In the genomic region with DNA sequence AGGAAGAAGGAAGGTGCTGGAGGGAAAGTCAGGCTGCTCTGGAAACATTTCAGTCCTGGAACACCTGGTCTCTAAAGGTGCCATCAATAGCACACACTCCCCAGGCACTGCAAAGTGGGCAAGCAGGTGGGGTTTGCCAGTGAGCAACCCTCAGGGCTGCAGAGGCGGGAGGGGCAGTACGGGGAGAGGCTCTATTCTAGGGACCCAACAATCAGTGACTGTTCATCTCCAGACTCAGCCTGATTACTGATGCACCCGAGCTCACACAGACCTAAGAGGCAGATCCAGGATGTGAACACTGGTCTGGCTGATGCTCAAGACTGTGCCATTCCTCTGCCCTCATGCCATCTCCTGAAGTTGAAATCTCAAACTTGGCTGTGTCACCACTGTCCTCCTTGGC, we compare ENCODE assay signal across 20 cellular contexts. TPM values are rescaled to one million over a fixed set of nuclear protein-coding genes. Genes with fewer than 3 reads are reported as not detected.
A peak's percentile ranks its signal among the peaks of the same experiment; 100 is the strongest.
DNase-seq lines count a peak whose midpoint lies in the region; ATAC-seq, FAIRE-seq and TF ChIP-seq lines count a peak whose summit lies in the region.
"Had no signal": no experiment of that assay in that cellular context is flagged by ENCODE, and none has a peak within 500 bp of the region (broad histone marks: within the 10 kb centered on the region; RNA-seq: fewer than 3 reads in every experiment).

No MANE protein-coding gene starts in this region.

- TF ChIP-seq CTCF in astrocyte (IDR thresholded peaks at IDR 0.05; ENCODE audit: insufficient read depth, low read depth, low read length) (no peak), natural killer cell (IDR thresholded peaks at IDR 0.05) (no peak)

- H3K27me3 Mint-ChIP-seq in stimulated activated naive CD8-positive, alpha-beta T cell treated with anti-CD3 and anti-CD28 coated beads, Interleukin-15, amount 100 ng/mL, for 72 hours: no peaks in the 10 kb centered on the region
- peaks cover 21% of the 10 kb centered on the region for H3K27me3 Mint-ChIP-seq in astrocyte (ENCODE audit: low read depth, unreplicated experiment)
- H3K27me3 Mint-ChIP-seq in natural killer cell (ENCODE audit: low read depth in 2 of 2): peaks cover 3 to 19% of the 10 kb centered on the region in 2 donors

- peak; percentile 34 for ATAC-seq in stimulated activated naive CD8-positive, alpha-beta T cell treated with anti-CD3 and anti-CD28 coated beads, Interleukin-15, amount 100 ng/mL, for 72 hours
- no peak for ATAC-seq in stimulated activated naive CD8-positive, alpha-beta T cell treated with anti-CD3 and anti-CD28 coated beads, Interleukin-15, Interleukin-2, amounts not matched to agents 100 U/mL and 50 U/mL, for 24 hours
- no peak for ATAC-seq in natural killer cell
- ATAC-seq: HepG2, PC-3 had no signal

- H3K4me3 ChIP-seq in astrocyte (ENCODE audit: insufficient read depth, low read depth, low read length) (no peak overlapping the region), neuronal stem cell (ENCODE audit: low read length in 2 of 2) (no peak overlapping the region)
- H3K4me3 ChIP-seq: SJCRH30 had no signal

- H4K8ac ChIP-seq in neuronal stem cell (ENCODE audit: low read depth, low read length): no peak overlapping the region

- H3K4me1 Mint-ChIP-seq in stimulated activated naive CD8-positive, alpha-beta T cell treated with anti-CD3 and anti-CD28 coated beads, Interleukin-15, amount 100 ng/mL, for 72 hours: no peaks in the 10 kb centered on the region
- peaks cover 9% of the 10 kb centered on the region for H3K4me1 Mint-ChIP-seq in astrocyte (ENCODE audit: low read depth, unreplicated experiment)
- no peaks in the 10 kb centered on the region for H3K4me1 Mint-ChIP-seq in natural killer cell

- no CpG with 5 or more reads among the region's 3 CpGs for WGBS in neuronal stem cell (ENCODE audit: extremely low coverage in 2 of 2, insufficient read length in 2 of 2, insufficient replicate concordance in 1 of 2), 2 donors

- peak overlapping the region; percentile 12 for H2BK120ac ChIP-seq in neuronal stem cell (ENCODE audit: low read depth, low read length)

- intact Hi-C loops in natural killer cell (cut with micrococcal nuclease): no loop called here

- no peak overlapping the region for H3K23ac ChIP-seq in neuronal stem cell (ENCODE audit: low read depth, low read length, poor library complexity)

- H3K36me3 Mint-ChIP-seq in astrocyte (ENCODE audit: low read depth, unreplicated experiment) (no peaks in the 10 kb centered on the region), natural killer cell (no peaks in the 10 kb centered on the region)
- H3K36me3 Mint-ChIP-seq: CD4-positive, alpha-beta memory T cell had no signal

- peak overlapping the region; percentile 12 for H2BK15ac ChIP-seq in neuronal stem cell (ENCODE audit: low read length)

- H2BK12ac ChIP-seq in neuronal stem cell (ENCODE audit: low read length): no peak overlapping the region

- H3K4me3 Mint-ChIP-seq in stimulated activated naive CD8-positive, alpha-beta T cell treated with anti-CD3 and anti-CD28 coated beads, Interleukin-15, amount 100 ng/mL, for 72 hours: no peak overlapping the region
- H3K4me3 Mint-ChIP-seq in astrocyte (ENCODE audit: unreplicated experiment) (no peak overlapping the region), natural killer cell (no peak overlapping the region)
- H3K4me3 Mint-ChIP-seq: CD4-positive, alpha-beta memory T cell had no signal

- H4K91ac ChIP-seq in neuronal stem cell (ENCODE audit: low read depth, low read length, poor library complexity): no peak overlapping the region

- no peak overlapping the region for H3K27ac ChIP-seq in astrocyte (ENCODE audit: low read depth, low read length)
- no peak overlapping the region for H3K27ac ChIP-seq in neuronal stem cell (replicated peaks; ENCODE audit: low read length)
- H3K27ac ChIP-seq: SJCRH30 had no signal

- H3K9ac ChIP-seq in astrocyte (ENCODE audit: low read length) (no peak overlapping the region), neuronal stem cell (ENCODE audit: low read depth, low read length, poor library complexity) (no peak overlapping the region)

- no peaks in the 10 kb centered on the region for H4K20me1 ChIP-seq in astrocyte (ENCODE audit: insufficient read depth, low read length)

- no peak overlapping the region for H2BK5ac ChIP-seq in neuronal stem cell (ENCODE audit: low read length)

- H3K9me3 ChIP-seq in astrocyte (ENCODE audit: insufficient read depth, low read depth, low read length) (no peaks in the 10 kb centered on the region), neuronal stem cell (replicated peaks in 1 of 2; ENCODE audit: control insufficient read depth in 2 of 2, insufficient read depth in 1 of 2, low read depth in 1 of 2, low read length in 2 of 2) (no peaks in the 10 kb centered on the region)
- H3K9me3 ChIP-seq: SJCRH30 had no signal

- no peak for FAIRE-seq in astrocyte (lab: Jason Lieb, UNC)
- FAIRE-seq: G401.6, HepG2 had no signal

- DNase-seq in stimulated activated naive CD8-positive, alpha-beta T cell treated with anti-CD3 and anti-CD28 coated beads, Interleukin-15, amount 100 ng/mL, for 72 hours: no peak
- no peak for DNase-seq in stimulated activated naive CD8-positive, alpha-beta T cell treated with anti-CD3 and anti-CD28 coated beads, Interleukin-15, Interleukin-2, amounts not matched to agents 100 U/mL and 50 U/mL, for 24 hours
- DNase-seq in astrocyte (ENCODE audit: low read depth) (no peak), neuronal stem cell (ENCODE audit: low spot score) (no peak), GM19240 (ENCODE audit: insufficient read length, low spot score) (no peak), natural killer cell (no peak), DMS53 (lab: John Stamatoyannopoulos, UW) (no peak)
- DNase-seq: CD4-positive, alpha-beta memory T cell; Karpas-422; NCI-H1417 treated with DMSO at 0.1 percent for 48 hours; NCI-H1694 treated with DMSO at 0.1 percent for 48 hours; NCI-H2081; NK-92 treated with Interleukin-12 subunit alpha and Interleukin-12 subunit beta, amount 100 ng/mL, for 24 hours; PC-3 had no signal

- no peaks in the 10 kb centered on the region for H3K79me2 ChIP-seq in astrocyte (ENCODE audit: insufficient read depth, low read length)

- no peak overlapping the region for H3K14ac ChIP-seq in neuronal stem cell (ENCODE audit: low read length)

- no peak overlapping the region for H3K4ac ChIP-seq in neuronal stem cell (ENCODE audit: low read length)

- no peak overlapping the region for H2AFZ ChIP-seq in astrocyte (ENCODE audit: low read depth, low read length)
- no peak overlapping the region for H2AFZ ChIP-seq in neuronal stem cell (ENCODE audit: low read length)

- H3K27me3 ChIP-seq in astrocyte (ENCODE audit: insufficient read depth, low read length) (peaks cover 5% of the 10 kb centered on the region), neuronal stem cell (ENCODE audit: control insufficient read depth in 3 of 3, insufficient read depth in 3 of 3, low read depth in 1 of 3, low read length in 3 of 3) (no peaks in the 10 kb centered on the region)
- H3K27me3 ChIP-seq: SJCRH30 had no signal

- H3K36me3 ChIP-seq in astrocyte (ENCODE audit: insufficient read depth, low read length) (no peaks in the 10 kb centered on the region), neuronal stem cell (replicated peaks in 1 of 2; ENCODE audit: control insufficient read depth in 2 of 2, insufficient read depth in 2 of 2, low read length in 2 of 2) (no peaks in the 10 kb centered on the region)
- H3K36me3 ChIP-seq: SJCRH30 had no signal

- H3K79me1 ChIP-seq in neuronal stem cell (ENCODE audit: low read depth, low read length): no peaks in the 10 kb centered on the region

- no peak overlapping the region for H3K4me2 ChIP-seq in astrocyte (ENCODE audit: low read length)
- H3K4me2 ChIP-seq in neuronal stem cell (ENCODE audit: insufficient read depth, low read length, poor library complexity, severe bottlenecking): no peak overlapping the region

- no peak overlapping the region for H3K27ac Mint-ChIP-seq in stimulated activated naive CD8-positive, alpha-beta T cell treated with anti-CD3 and anti-CD28 coated beads, Interleukin-15, amount 100 ng/mL, for 72 hours
- H3K27ac Mint-ChIP-seq in astrocyte (ENCODE audit: unreplicated experiment) (peak overlapping the region; percentile 60), natural killer cell (no peak overlapping the region)

- H3K4me1 ChIP-seq in astrocyte (ENCODE audit: insufficient read depth, low read length): no peaks in the 10 kb centered on the region
- peaks cover 0 to 11% of the 10 kb centered on the region in 2 donors for H3K4me1 ChIP-seq in neuronal stem cell (ENCODE audit: control insufficient read depth in 2 of 2, insufficient read depth in 1 of 2, low read depth in 1 of 2, low read length in 2 of 2)

- peak overlapping the region; percentile 15 for H2AK5ac ChIP-seq in neuronal stem cell (ENCODE audit: low read depth, low read length)

- H3K18ac ChIP-seq in neuronal stem cell (ENCODE audit: low read length): peak overlapping the region; percentile 54

- H3K9me3 Mint-ChIP-seq in stimulated activated naive CD8-positive, alpha-beta T cell treated with anti-CD3 and anti-CD28 coated beads, Interleukin-15, amount 100 ng/mL, for 72 hours: no peaks in the 10 kb centered on the region
- peaks cover 4% of the 10 kb centered on the region for H3K9me3 Mint-ChIP-seq in astrocyte (ENCODE audit: unreplicated experiment)
- H3K9me3 Mint-ChIP-seq in natural killer cell: no peaks in the 10 kb centered on the region

RNA-seq across cellular contexts. Expression of a gene that starts 19.7 kb away (rescaled TPM):
- total RNA-seq in astrocyte (0.14 and 0.31 TPM in 2 replicates), natural killer cell (under 1 TPM; 0.23 to 0.48 (median 0.35) TPM)
- 0.10 TPM for polyA plus RNA-seq in neuronal stem cell (2013, experiment 1 of 2)
- polyA plus RNA-seq in neuronal stem cell (2013, experiment 2 of 2): 0.07 TPM
- total RNA-seq: A673; CD4-positive, alpha-beta memory T cell; HepG2; HT1080; NCI-H460; PC-3; SJCRH30 had no signal
- polyA plus RNA-seq: CD4-positive, alpha-beta memory T cell; HepG2 had no signal
